1 cellular context compared by ENCODE assay signal in genomic region chr14:73761621-73762355, GRCh38.
A peak's percentile ranks its signal among the peaks of the same experiment; 100 is the strongest.
TF ChIP-seq lines count a peak whose summit lies in the region.

No MANE protein-coding gene starts in this region.

TF ChIP-seq in GM12878, 131 proteins besides CTCF, POLR2A, EP300 and RAD21 (continues in another document):
- TF ChIP-seq FOS (IDR thresholded peaks at IDR 0.05; ENCODE audit: borderline replicate concordance, extremely low read depth, insufficient read length) (no peak), EED (IDR thresholded peaks at IDR 0.05; ENCODE audit: low read depth) (0 out of 2 replicates have a peak, but pooled peaks have one; percentile 2), IRF3 (IDR thresholded peaks at IDR 0.05) (no peak), NFYA (IDR thresholded peaks at IDR 0.05; ENCODE audit: borderline replicate concordance, low read depth, low read length) (no peak), HDAC6 (IDR thresholded peaks at IDR 0.05; ENCODE audit: unreplicated experiment) (no peak), PAX5 (IDR thresholded peaks at IDR 0.05; ENCODE audit: borderline replicate concordance, low read depth, low read length) (no peak), TCF12 (IDR thresholded peaks at IDR 0.05; ENCODE audit: low read depth, low read length) (no peak), BCL11A (IDR thresholded peaks at IDR 0.05; ENCODE audit: low read depth, low read length) (no peak), CBX5 (IDR thresholded peaks at IDR 0.05; ENCODE audit: low read depth) (no peak), STAT3 (IDR thresholded peaks at IDR 0.05; ENCODE audit: low read depth, low read length) (no peak), BACH1 (IDR thresholded peaks at IDR 0.05; ENCODE audit: borderline replicate concordance) (no peak), CBFB (IDR thresholded peaks at IDR 0.05; ENCODE audit: low read depth) (no peak), ATF7 (IDR thresholded peaks at IDR 0.05; ENCODE audit: low read depth) (no peak), REST (IDR thresholded peaks at IDR 0.05; ENCODE audit: low read depth, low read length) (no peak), PKNOX1 (IDR thresholded peaks at IDR 0.05) (no peak), SIN3A (IDR thresholded peaks at IDR 0.05; ENCODE audit: low read depth, low read length) (no peak), MAX (IDR thresholded peaks at IDR 0.05; ENCODE audit: low read depth, low read length) (no peak), ZNF217 (IDR thresholded peaks at IDR 0.05) (no peak), YY1 (IDR thresholded peaks at IDR 0.05; ENCODE audit: low read depth, low read length) (no peak), ZNF687 (IDR thresholded peaks at IDR 0.05) (0 out of 2 replicates have a peak, but pooled peaks have one; percentile 20), ELK1 (IDR thresholded peaks at IDR 0.05; ENCODE audit: low read depth, low read length) (no peak), NBN (IDR thresholded peaks at IDR 0.05) (no peak), CHD2 (IDR thresholded peaks at IDR 0.05; ENCODE audit: borderline replicate concordance, low read depth, low read length) (no peak), USF2 (IDR thresholded peaks at IDR 0.05; ENCODE audit: borderline replicate concordance, low read depth, low read length) (no peak), SMARCA5 (IDR thresholded peaks at IDR 0.05) (0 out of 2 replicates have a peak, but pooled peaks have one; percentile 12), DPF2 (IDR thresholded peaks at IDR 0.05) (no peak), SREBF1 (IDR thresholded peaks at IDR 0.05; ENCODE audit: low read length) (no peak), MEF2A (IDR thresholded peaks at IDR 0.05; ENCODE audit: insufficient read depth, low read depth, low read length) (peak; percentile 83), MLLT1 (IDR thresholded peaks at IDR 0.05) (no peak), POU2F2 (IDR thresholded peaks at IDR 0.05; ENCODE audit: borderline replicate concordance, low read depth, low read length) (no peak), EZH2 (IDR thresholded peaks at IDR 0.05; ENCODE audit: borderline replicate concordance, control insufficient read depth, low read depth, low read length) (no peak), MXI1 (IDR thresholded peaks at IDR 0.05; ENCODE audit: low read depth, low read length) (no peak), NR2C2 (IDR thresholded peaks at IDR 0.05; ENCODE audit: borderline replicate concordance, control insufficient read depth, insufficient read length, low read depth) (no peak), WRNIP1 (IDR thresholded peaks at IDR 0.05; ENCODE audit: borderline replicate concordance, low read depth, low read length) (no peak), PML (IDR thresholded peaks at IDR 0.05; ENCODE audit: low read length) (no peak), ZNF24 (IDR thresholded peaks at IDR 0.05) (no peak), JUNB (IDR thresholded peaks at IDR 0.05) (peak; percentile 26; the same call in 1 of the 2 replicates), CEBPZ (IDR thresholded peaks at IDR 0.05; ENCODE audit: low read depth, low read length) (no peak), RCOR1 (conservative IDR thresholded peaks at IDR 0.05; ENCODE audit: low read depth, low read length) (no peak), MYB (IDR thresholded peaks at IDR 0.05; ENCODE audit: borderline replicate concordance, low read depth, low read length) (no peak), HSF1 (IDR thresholded peaks at IDR 0.05; ENCODE audit: low read depth, low read length) (no peak), MTA3 (IDR thresholded peaks at IDR 0.05; ENCODE audit: borderline replicate concordance, low read length) (no peak), SUZ12 (IDR thresholded peaks at IDR 0.05; ENCODE audit: unreplicated experiment) (no peak), SMC3 (IDR thresholded peaks at IDR 0.05; ENCODE audit: borderline replicate concordance, low read length) (no peak), SP1 (IDR thresholded peaks at IDR 0.05; ENCODE audit: low read depth, low read length) (no peak), KLF5 (IDR thresholded peaks at IDR 0.05; ENCODE audit: partially characterized antibody) (no peak), RBBP5 (conservative IDR thresholded peaks at IDR 0.05) (no peak), KDM1A (IDR thresholded peaks at IDR 0.05; ENCODE audit: borderline replicate concordance) (no peak), IKZF1 (conservative IDR thresholded peaks at IDR 0.05) (no peak)
